1 cellular context compared by ENCODE assay signal in the genomic region with DNA sequence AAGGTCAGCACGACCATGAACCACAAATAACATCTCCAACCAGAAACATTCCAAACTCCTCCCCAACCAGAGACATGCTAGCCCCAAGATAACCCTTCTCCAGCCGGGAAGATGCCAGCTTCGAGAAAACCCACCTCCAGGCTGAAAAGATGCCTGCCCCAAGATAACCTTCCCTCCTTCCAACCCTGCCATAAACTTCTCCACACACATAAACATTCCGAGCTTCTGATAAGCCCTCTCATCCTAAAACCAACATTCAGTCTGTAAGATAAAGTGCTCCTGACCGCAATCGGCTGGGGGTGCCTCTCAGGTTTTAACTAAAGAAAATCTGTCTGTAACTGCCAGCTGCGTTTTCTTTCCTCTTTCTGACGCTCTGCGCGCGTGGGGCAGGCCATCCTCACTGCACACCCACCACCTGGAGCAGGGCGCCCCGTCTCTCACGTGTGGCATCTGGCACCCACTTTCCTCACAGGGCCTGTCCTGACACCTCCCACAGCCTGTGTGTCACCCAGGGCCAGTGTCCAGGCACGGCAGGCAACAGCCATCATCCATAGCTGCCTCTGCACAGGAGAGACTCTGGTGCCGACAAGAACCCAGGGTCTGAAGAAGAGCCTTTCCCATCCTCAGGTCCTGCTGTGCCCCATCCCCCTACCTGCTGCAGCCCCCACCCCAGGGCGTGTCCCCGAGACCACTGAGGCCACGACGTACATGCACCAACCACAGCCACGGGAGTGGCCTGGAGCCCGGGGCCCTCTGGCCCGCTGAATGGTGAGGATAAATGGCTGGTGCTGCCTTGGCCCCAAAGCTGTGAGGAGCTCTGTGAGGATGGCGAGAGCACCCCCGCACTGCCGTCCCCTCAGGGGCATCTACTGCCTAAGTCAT.
TF ChIP-seq lines count a peak whose summit lies in the region.

No MANE protein-coding gene starts in this region.

TF ChIP-seq in K562, 482 proteins besides CTCF, POLR2A, EP300 and RAD21 (continued from another document and continues in another):
- TF ChIP-seq, protein P1, sequence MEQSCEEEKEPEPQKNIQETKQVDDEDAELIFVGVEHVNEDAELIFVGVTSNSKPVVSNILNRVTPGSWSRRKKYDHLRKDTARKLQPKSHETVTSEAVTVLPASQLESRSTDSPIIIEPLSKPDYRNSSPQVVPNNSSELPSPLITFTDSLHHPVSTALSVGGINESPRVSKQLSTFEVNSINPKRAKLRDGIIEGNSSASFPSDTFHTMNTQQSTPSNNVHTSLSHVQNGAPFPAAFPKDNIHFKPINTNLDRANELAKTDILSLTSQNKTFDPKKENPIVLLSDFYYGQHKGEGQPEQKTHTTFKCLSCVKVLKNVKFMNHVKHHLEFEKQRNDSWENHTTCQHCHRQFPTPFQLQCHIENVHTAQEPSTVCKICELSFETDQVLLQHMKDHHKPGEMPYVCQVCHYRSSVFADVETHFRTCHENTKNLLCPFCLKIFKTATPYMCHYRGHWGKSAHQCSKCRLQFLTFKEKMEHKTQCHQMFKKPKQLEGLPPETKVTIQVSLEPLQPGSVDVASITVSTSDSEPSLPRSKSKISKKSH (CRISPR knock-in tag; IDR thresholded peaks at IDR 0.05), result no peak
- TF ChIP-seq MCM3 (IDR thresholded peaks at IDR 0.05) (no peak), ZNF57 (CRISPR knock-in tag; IDR thresholded peaks at IDR 0.05) (no peak), MYNN (IDR thresholded peaks at IDR 0.05) (no peak), MYNN (CRISPR knock-in tag; IDR thresholded peaks at IDR 0.05) (no peak), SMARCA5 (IDR thresholded peaks at IDR 0.05) (no peak), ZNF347 (CRISPR knock-in tag; IDR thresholded peaks at IDR 0.05; ENCODE audit: low read depth) (no peak), ZNF282 (CRISPR knock-in tag; IDR thresholded peaks at IDR 0.05) (peak; percentile 45; the same call in 1 of the 2 replicates), SMARCE1 (IDR thresholded peaks at IDR 0.05) (peak; percentile 84), ZFP1 (CRISPR knock-in tag; IDR thresholded peaks at IDR 0.05) (no peak), NR2F6 (CRISPR knock-in tag; IDR thresholded peaks at IDR 0.05) (no peak), ZNF76 (CRISPR knock-in tag; IDR thresholded peaks at IDR 0.05; ENCODE audit: borderline replicate concordance) (no peak), NR3C1 (CRISPR knock-in tag; IDR thresholded peaks at IDR 0.05) (no peak), ZNF589 (CRISPR knock-in tag; IDR thresholded peaks at IDR 0.05; ENCODE audit: low read depth) (no peak), HMGN3 (IDR thresholded peaks at IDR 0.05; ENCODE audit: borderline replicate concordance, extremely low read depth, insufficient read length, low read depth, low read length) (no peak), ZNF830 (CRISPR knock-in tag; IDR thresholded peaks at IDR 0.05) (no peak), POLR2G (IDR thresholded peaks at IDR 0.05; ENCODE audit: low read depth, low read length) (no peak), ZNF41 (CRISPR knock-in tag; conservative IDR thresholded peaks at IDR 0.05) (no peak), FOXA1 (IDR thresholded peaks at IDR 0.05; ENCODE audit: borderline replicate concordance) (no peak), MAFG (tag; conservative IDR thresholded peaks at IDR 0.05) (no peak), SAP30 (IDR thresholded peaks at IDR 0.05; ENCODE audit: borderline replicate concordance, insufficient read depth, low read depth, low read length, poor library complexity, severe bottlenecking) (no peak), SAFB (IDR thresholded peaks at IDR 0.05; ENCODE audit: borderline replicate concordance, low read depth, low read length) (no peak), ETV5 (CRISPR knock-in tag; IDR thresholded peaks at IDR 0.05; ENCODE audit: low read depth) (no peak), HDAC6 (IDR thresholded peaks at IDR 0.05; ENCODE audit: low read depth, low read length) (no peak), ZNF253 (CRISPR knock-in tag; conservative IDR thresholded peaks at IDR 0.05) (no peak), SREBF1 (IDR thresholded peaks at IDR 0.05; ENCODE audit: borderline replicate concordance, low read depth, low read length) (no peak), CHD4 (IDR thresholded peaks at IDR 0.05; ENCODE audit: insufficient read depth, insufficient replicate concordance, low read depth, low read length, poor library complexity, severe bottlenecking) (no peak), TGIF2 (CRISPR knock-in tag; IDR thresholded peaks at IDR 0.05) (no peak), DDX20 (tag; IDR thresholded peaks at IDR 0.05; ENCODE audit: low read depth) (no peak), ADNP (tag; IDR thresholded peaks at IDR 0.05) (no peak), GABPA (tag; conservative IDR thresholded peaks at IDR 0.05; ENCODE audit: low read depth) (no peak), ZBED1 (IDR thresholded peaks at IDR 0.05) (no peak), ZNF436 (CRISPR knock-in tag; IDR thresholded peaks at IDR 0.05) (no peak), KLF16 (IDR thresholded peaks at IDR 0.05) (peak; percentile 76), HLTF (IDR thresholded peaks at IDR 0.05) (no peak), CTBP1 (IDR thresholded peaks at IDR 0.05; ENCODE audit: borderline replicate concordance) (no peak; the same call in none of the 2 replicates), SMARCB1 (IDR thresholded peaks at IDR 0.05; ENCODE audit: insufficient read length, low read depth) (no peak), ZNF583 (CRISPR knock-in tag; IDR thresholded peaks at IDR 0.05) (no peak), POLR2H (tag; IDR thresholded peaks at IDR 0.05; ENCODE audit: low read depth) (no peak), U2AF1 (optimal IDR thresholded peaks at IDR 0.05; ENCODE audit: low read depth, low read length) (no peak), ARID2 (IDR thresholded peaks at IDR 0.05) (no peak), DNMT1 (IDR thresholded peaks at IDR 0.05) (no peak), HMG20A (CRISPR knock-in tag; conservative IDR thresholded peaks at IDR 0.05) (no peak), MTA1 (IDR thresholded peaks at IDR 0.05; ENCODE audit: borderline replicate concordance) (peak; percentile 82; the same call in 1 of the 2 replicates), PTBP1 (IDR thresholded peaks at IDR 0.05; ENCODE audit: low read depth, low read length) (no peak), EHMT2 (IDR thresholded peaks at IDR 0.05) (no peak), HCFC1 (IDR thresholded peaks at IDR 0.05; ENCODE audit: low read depth, low read length) (no peak), BACH1 (tag; IDR thresholded peaks at IDR 0.05) (no peak), CAMTA2 (CRISPR knock-in tag; conservative IDR thresholded peaks at IDR 0.05) (no peak)
- TF ChIP-seq, protein P2, sequence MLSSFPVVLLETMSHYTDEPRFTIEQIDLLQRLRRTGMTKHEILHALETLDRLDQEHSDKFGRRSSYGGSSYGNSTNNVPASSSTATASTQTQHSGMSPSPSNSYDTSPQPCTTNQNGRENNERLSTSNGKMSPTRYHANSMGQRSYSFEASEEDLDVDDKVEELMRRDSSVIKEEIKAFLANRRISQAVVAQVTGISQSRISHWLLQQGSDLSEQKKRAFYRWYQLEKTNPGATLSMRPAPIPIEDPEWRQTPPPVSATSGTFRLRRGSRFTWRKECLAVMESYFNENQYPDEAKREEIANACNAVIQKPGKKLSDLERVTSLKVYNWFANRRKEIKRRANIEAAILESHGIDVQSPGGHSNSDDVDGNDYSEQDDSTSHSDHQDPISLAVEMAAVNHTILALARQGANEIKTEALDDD (IDR thresholded peaks at IDR 0.05), result no peak
- TF ChIP-seq, protein P3, sequence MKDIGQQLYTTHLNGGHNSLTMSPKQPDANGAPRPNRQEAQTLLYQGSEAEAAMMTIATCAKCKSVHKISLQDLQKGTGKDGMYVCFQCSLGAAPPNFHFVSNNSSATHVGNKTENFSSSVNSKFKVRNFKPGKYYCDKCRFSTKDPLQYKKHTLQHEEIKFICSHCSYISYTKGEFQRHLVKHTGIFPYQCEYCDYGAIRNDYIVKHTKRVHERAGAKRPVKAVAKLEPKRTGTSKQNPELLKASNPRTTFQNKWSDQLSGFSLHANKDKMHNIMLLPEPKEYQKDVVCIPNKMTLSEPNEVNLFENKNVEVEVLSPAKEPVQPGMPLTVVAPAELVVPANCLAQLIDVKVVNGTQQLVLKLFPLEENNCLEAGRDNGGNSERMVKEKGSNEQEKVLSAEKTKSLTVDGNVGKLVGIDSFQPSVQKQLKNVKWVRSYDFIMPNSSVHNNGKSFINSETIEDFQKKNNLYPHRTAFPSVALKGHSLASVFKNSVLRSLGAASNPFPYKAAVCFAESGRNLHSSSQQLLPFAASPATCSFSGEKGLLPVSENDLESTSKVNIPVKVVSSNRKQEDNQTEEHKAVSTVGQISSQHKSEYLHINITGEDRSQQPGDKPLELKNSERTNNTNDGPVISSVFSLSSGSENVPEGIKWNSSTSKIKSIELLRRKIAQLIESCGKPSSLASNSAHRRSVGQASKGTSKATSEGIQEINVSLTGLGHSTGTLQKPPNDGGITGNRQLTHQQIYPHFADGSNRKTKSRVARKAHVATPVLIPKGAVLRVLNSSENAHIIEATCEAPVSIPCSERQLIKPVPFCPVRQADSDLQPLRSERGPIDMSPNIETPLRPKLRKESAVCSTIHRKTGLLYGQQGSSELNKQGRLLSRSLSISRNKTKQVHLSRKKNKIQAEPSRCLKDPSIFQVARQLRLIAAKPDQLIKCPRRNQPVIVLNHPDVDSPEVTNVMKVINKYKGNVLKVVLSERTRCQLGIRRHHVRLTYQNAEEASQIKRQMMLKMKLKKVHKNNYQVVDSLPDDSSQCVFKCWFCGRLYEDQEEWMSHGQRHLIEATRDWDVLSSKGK (CRISPR knock-in tag; IDR thresholded peaks at IDR 0.05), result no peak
- TF ChIP-seq, protein P4, sequence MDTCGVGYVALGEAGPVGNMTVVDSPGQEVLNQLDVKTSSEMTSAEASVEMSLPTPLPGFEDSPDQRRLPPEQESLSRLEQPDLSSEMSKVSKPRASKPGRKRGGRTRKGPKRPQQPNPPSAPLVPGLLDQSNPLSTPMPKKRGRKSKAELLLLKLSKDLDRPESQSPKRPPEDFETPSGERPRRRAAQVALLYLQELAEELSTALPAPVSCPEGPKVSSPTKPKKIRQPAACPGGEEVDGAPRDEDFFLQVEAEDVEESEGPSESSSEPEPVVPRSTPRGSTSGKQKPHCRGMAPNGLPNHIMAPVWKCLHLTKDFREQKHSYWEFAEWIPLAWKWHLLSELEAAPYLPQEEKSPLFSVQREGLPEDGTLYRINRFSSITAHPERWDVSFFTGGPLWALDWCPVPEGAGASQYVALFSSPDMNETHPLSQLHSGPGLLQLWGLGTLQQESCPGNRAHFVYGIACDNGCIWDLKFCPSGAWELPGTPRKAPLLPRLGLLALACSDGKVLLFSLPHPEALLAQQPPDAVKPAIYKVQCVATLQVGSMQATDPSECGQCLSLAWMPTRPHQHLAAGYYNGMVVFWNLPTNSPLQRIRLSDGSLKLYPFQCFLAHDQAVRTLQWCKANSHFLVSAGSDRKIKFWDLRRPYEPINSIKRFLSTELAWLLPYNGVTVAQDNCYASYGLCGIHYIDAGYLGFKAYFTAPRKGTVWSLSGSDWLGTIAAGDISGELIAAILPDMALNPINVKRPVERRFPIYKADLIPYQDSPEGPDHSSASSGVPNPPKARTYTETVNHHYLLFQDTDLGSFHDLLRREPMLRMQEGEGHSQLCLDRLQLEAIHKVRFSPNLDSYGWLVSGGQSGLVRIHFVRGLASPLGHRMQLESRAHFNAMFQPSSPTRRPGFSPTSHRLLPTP (IDR thresholded peaks at IDR 0.05; ENCODE audit: borderline replicate concordance, extremely low read depth, insufficient read length), result no peak
- TF ChIP-seq, protein P5, sequence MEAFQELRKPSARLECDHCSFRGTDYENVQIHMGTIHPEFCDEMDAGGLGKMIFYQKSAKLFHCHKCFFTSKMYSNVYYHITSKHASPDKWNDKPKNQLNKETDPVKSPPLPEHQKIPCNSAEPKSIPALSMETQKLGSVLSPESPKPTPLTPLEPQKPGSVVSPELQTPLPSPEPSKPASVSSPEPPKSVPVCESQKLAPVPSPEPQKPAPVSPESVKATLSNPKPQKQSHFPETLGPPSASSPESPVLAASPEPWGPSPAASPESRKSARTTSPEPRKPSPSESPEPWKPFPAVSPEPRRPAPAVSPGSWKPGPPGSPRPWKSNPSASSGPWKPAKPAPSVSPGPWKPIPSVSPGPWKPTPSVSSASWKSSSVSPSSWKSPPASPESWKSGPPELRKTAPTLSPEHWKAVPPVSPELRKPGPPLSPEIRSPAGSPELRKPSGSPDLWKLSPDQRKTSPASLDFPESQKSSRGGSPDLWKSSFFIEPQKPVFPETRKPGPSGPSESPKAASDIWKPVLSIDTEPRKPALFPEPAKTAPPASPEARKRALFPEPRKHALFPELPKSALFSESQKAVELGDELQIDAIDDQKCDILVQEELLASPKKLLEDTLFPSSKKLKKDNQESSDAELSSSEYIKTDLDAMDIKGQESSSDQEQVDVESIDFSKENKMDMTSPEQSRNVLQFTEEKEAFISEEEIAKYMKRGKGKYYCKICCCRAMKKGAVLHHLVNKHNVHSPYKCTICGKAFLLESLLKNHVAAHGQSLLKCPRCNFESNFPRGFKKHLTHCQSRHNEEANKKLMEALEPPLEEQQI (IDR thresholded peaks at IDR 0.05), result no peak
- TF ChIP-seq, protein P6, sequence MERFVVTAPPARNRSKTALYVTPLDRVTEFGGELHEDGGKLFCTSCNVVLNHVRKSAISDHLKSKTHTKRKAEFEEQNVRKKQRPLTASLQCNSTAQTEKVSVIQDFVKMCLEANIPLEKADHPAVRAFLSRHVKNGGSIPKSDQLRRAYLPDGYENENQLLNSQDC (CRISPR knock-in tag; IDR thresholded peaks at IDR 0.05), result no peak
- TF ChIP-seq, protein P7, sequence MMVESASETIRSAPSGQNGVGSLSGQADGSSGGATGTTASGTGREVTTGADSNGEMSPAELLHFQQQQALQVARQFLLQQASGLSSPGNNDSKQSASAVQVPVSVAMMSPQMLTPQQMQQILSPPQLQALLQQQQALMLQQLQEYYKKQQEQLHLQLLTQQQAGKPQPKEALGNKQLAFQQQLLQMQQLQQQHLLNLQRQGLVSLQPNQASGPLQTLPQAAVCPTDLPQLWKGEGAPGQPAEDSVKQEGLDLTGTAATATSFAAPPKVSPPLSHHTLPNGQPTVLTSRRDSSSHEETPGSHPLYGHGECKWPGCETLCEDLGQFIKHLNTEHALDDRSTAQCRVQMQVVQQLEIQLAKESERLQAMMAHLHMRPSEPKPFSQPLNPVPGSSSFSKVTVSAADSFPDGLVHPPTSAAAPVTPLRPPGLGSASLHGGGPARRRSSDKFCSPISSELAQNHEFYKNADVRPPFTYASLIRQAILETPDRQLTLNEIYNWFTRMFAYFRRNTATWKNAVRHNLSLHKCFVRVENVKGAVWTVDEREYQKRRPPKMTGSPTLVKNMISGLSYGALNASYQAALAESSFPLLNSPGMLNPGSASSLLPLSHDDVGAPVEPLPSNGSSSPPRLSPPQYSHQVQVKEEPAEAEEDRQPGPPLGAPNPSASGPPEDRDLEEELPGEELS (CRISPR knock-in tag; IDR thresholded peaks at IDR 0.05; ENCODE audit: borderline replicate concordance), result no peak
- TF ChIP-seq, protein P8, sequence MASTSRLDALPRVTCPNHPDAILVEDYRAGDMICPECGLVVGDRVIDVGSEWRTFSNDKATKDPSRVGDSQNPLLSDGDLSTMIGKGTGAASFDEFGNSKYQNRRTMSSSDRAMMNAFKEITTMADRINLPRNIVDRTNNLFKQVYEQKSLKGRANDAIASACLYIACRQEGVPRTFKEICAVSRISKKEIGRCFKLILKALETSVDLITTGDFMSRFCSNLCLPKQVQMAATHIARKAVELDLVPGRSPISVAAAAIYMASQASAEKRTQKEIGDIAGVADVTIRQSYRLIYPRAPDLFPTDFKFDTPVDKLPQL (IDR thresholded peaks at IDR 0.05; ENCODE audit: extremely low read depth, insufficient read length), result no peak
- TF ChIP-seq, protein P9, sequence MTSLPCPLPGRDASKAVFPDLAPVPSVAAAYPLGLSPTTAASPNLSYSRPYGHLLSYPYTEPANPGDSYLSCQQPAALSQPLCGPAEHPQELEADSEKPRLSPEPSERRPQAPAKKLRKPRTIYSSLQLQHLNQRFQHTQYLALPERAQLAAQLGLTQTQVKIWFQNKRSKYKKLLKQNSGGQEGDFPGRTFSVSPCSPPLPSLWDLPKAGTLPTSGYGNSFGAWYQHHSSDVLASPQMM (CRISPR knock-in tag; IDR thresholded peaks at IDR 0.05), result no peak
